In the genomic region with DNA sequence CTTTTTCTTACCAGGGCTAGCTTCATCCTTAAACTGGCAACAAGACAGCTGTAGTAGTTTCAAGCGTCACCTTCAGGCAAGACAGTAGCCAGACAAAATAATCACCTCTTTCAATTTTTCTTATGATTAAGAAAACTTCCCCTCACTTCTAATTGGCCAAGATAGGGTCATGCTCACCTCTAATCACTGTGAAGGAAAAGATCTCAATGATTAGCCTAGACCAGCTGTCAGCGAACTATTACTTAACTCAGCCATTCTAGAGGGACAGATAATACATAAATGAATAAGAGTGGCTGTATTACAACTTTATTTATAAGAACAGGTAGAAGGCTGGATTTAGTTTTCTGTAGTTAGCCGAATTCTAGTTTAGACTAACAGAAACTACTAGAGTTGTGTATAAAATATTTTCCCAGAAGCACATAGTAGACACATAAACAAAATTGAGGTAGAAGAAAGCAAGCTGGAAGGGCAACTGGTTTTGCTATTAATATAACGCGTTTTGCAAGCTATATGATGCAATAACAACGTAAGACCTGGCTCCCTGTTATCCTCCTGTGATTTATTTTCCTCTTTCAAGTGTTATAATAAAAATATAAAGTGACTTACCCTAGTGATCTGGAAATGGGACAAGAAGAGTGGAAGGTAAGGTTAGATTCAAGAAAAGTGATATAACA, we compare ENCODE assay signal across 1 cellular context.
TF ChIP-seq lines count a peak whose summit lies in the region.

No MANE protein-coding gene starts in this region.

TF ChIP-seq in GM23338, 12 proteins besides CTCF, POLR2A, EP300 and RAD21 (continued from another document):
- TF ChIP-seq REST (IDR thresholded peaks at IDR 0.05; ENCODE audit: unreplicated experiment) (no peak), ZNF331 (CRISPR knock-in tag; IDR thresholded peaks at IDR 0.05; ENCODE audit: low read depth) (no peak), JUNB (IDR thresholded peaks at IDR 0.05; ENCODE audit: unreplicated experiment) (no peak), ZNF114 (CRISPR knock-in tag; IDR thresholded peaks at IDR 0.05) (no peak), EZH2phosphoT487 (IDR thresholded peaks at IDR 0.05; ENCODE audit: unreplicated experiment) (no peak), POLR2AphosphoS5 (IDR thresholded peaks at IDR 0.05; ENCODE audit: low read depth) (no peak), CREB1 (CRISPR knock-in tag; IDR thresholded peaks at IDR 0.05; ENCODE audit: low read depth) (no peak), EZH2 (IDR thresholded peaks at IDR 0.05; ENCODE audit: low read depth, unreplicated experiment) (no peak), NANOG (IDR thresholded peaks at IDR 0.05; ENCODE audit: borderline replicate concordance) (no peak), ETS1 (IDR thresholded peaks at IDR 0.05) (no peak)
- TF ChIP-seq, protein P1, sequence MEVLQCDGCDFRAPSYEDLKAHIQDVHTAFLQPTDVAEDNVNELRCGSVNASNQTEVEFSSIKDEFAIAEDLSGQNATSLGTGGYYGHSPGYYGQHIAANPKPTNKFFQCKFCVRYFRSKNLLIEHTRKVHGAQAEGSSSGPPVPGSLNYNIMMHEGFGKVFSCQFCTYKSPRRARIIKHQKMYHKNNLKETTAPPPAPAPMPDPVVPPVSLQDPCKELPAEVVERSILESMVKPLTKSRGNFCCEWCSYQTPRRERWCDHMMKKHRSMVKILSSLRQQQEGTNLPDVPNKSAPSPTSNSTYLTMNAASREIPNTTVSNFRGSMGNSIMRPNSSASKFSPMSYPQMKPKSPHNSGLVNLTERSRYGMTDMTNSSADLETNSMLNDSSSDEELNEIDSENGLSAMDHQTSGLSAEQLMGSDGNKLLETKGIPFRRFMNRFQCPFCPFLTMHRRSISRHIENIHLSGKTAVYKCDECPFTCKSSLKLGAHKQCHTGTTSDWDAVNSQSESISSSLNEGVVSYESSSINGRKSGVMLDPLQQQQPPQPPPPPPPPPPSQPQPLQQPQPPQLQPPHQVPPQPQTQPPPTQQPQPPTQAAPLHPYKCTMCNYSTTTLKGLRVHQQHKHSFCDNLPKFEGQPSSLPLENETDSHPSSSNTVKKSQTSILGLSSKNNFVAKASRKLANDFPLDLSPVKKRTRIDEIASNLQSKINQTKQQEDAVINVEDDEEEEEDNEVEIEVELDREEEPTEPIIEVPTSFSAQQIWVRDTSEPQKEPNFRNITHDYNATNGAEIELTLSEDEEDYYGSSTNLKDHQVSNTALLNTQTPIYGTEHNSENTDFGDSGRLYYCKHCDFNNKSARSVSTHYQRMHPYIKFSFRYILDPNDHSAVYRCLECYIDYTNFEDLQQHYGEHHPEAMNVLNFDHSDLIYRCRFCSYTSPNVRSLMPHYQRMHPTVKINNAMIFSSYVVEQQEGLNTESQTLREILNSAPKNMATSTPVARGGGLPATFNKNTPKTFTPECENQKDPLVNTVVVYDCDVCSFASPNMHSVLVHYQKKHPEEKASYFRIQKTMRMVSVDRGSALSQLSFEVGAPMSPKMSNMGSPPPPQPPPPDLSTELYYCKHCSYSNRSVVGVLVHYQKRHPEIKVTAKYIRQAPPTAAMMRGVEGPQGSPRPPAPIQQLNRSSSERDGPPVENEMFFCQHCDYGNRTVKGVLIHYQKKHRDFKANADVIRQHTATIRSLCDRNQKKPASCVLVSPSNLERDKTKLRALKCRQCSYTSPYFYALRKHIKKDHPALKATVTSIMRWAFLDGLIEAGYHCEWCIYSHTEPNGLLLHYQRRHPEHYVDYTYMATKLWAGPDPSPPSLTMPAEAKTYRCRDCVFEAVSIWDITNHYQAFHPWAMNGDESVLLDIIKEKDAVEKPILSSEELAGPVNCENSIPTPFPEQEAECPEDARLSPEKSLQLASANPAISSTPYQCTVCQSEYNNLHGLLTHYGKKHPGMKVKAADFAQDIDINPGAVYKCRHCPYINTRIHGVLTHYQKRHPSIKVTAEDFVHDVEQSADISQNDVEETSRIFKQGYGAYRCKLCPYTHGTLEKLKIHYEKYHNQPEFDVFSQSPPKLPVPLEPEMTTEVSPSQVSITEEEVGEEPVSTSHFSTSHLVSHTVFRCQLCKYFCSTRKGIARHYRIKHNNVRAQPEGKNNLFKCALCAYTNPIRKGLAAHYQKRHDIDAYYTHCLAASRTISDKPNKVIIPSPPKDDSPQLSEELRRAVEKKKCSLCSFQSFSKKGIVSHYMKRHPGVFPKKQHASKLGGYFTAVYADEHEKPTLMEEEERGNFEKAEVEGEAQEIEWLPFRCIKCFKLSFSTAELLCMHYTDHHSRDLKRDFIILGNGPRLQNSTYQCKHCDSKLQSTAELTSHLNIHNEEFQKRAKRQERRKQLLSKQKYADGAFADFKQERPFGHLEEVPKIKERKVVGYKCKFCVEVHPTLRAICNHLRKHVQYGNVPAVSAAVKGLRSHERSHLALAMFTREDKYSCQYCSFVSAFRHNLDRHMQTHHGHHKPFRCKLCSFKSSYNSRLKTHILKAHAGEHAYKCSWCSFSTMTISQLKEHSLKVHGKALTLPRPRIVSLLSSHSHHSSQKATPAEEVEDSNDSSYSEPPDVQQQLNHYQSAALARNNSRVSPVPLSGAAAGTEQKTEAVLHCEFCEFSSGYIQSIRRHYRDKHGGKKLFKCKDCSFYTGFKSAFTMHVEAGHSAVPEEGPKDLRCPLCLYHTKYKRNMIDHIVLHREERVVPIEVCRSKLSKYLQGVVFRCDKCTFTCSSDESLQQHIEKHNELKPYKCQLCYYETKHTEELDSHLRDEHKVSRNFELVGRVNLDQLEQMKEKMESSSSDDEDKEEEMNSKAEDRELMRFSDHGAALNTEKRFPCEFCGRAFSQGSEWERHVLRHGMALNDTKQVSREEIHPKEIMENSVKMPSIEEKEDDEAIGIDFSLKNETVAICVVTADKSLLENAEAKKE (CRISPR knock-in tag; IDR thresholded peaks at IDR 0.05) = no peak
TF ChIP-seq in GM23338: peak in this region for 0.
